18 cellular contexts compared by ENCODE assay signal in genomic region chr14:59595071-59595470, GRCh38. TPM values are rescaled to one million over a fixed set of nuclear protein-coding genes. Genes with fewer than 3 reads are reported as not detected.
"Had no signal": no experiment of that assay in that cellular context is flagged by ENCODE, and none has a peak within 500 bp of the region (broad histone marks: within the 10 kb centered on the region; RNA-seq: fewer than 3 reads in every experiment).

No MANE protein-coding gene starts in this region.

- H3K4me3 Mint-ChIP-seq: activated B cell treated with CpG ODN at 0.5 μM for 24 hours; activated CD4-positive, alpha-beta T cell treated with anti-CD3 and anti-CD28 coated beads, Interleukin-2, amount 10 ng/mL, durations not matched to agents 7 days and 5 days; activated naive CD4-positive, alpha-beta T cell treated with anti-CD3 and anti-CD28 coated beads for 36 hours; activated T-cell treated with anti-CD3 and anti-CD28 coated beads, Interleukin-2, amount 50 U/mL, for 4 hours; effector memory CD8-positive, alpha-beta T cell; natural killer cell treated with Interleukin-12 subunit alpha and Interleukin-12 subunit beta and Interleukin-15 and Interleukin-18, amount 100 ng/mL, for 72 hours; stimulated activated naive B cell treated with anti-CD40 and anti-IgM and Interleukin-4, amounts not matched to agents 10 μg/mL and 1 μg/mL and 100 μg/mL, for 72 hours had no signal

- H3K27ac Mint-ChIP-seq: activated B cell treated with CpG ODN at 0.5 μM for 24 hours; activated CD4-positive, alpha-beta T cell treated with anti-CD3 and anti-CD28 coated beads, Interleukin-2, amount 10 ng/mL, durations not matched to agents 7 days and 5 days; activated naive CD4-positive, alpha-beta T cell treated with anti-CD3 and anti-CD28 coated beads for 36 hours; effector memory CD8-positive, alpha-beta T cell; natural killer cell treated with Interleukin-12 subunit alpha and Interleukin-12 subunit beta and Interleukin-15 and Interleukin-18, amount 100 ng/mL, for 72 hours; stimulated activated naive B cell treated with anti-CD40 and anti-IgM and Interleukin-4, amounts not matched to agents 10 μg/mL and 1 μg/mL and 100 μg/mL, for 72 hours had no signal

- ATAC-seq: activated T-cell treated with anti-CD3 and anti-CD28 coated beads, Interleukin-2, amount 50 U/mL, for 4 hours; body of pancreas; effector memory CD8-positive, alpha-beta T cell; lower lobe of right lung; natural killer cell treated with Interleukin-12 subunit alpha and Interleukin-12 subunit beta and Interleukin-15 and Interleukin-18, amount 100 ng/mL, for 72 hours; pancreas; stimulated activated naive B cell treated with anti-CD40 and anti-IgM and Interleukin-4, amounts not matched to agents 10 μg/mL and 1 μg/mL and 100 μg/mL, for 72 hours had no signal

- H3K4me1 ChIP-seq: body of pancreas, esophagus squamous epithelium, lower lobe of right lung, pancreas, sigmoid colon had no signal

- H3K4me1 Mint-ChIP-seq: activated B cell treated with CpG ODN at 0.5 μM for 24 hours; activated CD4-positive, alpha-beta T cell treated with anti-CD3 and anti-CD28 coated beads, Interleukin-2, amount 10 ng/mL, durations not matched to agents 7 days and 5 days; stimulated activated naive B cell treated with anti-CD40 and anti-IgM and Interleukin-4, amounts not matched to agents 10 μg/mL and 1 μg/mL and 100 μg/mL, for 72 hours had no signal

- H3K4me3 ChIP-seq: body of pancreas, esophagus squamous epithelium, lower lobe of right lung, pancreas, sigmoid colon had no signal

- FAIRE-seq: pancreas had no signal

- DNase-seq: activated B cell treated with CpG ODN at 0.5 μM for 24 hours; activated CD4-positive, alpha-beta T cell treated with anti-CD3 and anti-CD28 coated beads, Interleukin-2, amount 10 ng/mL, durations not matched to agents 7 days and 5 days; activated CD8-positive, alpha-beta memory T cell treated with anti-CD3 and anti-CD28 coated beads, Interleukin-2, amount 50 U/mL, for 4 hours; activated naive CD4-positive, alpha-beta T cell treated with anti-CD3 and anti-CD28 coated beads for 36 hours; activated T-cell treated with anti-CD3 and anti-CD28 coated beads, Interleukin-2, amount 50 U/mL, for 4 hours; effector memory CD8-positive, alpha-beta T cell; esophagus squamous epithelium; lower lobe of right lung; pancreas; sigmoid colon; stimulated activated naive B cell treated with anti-CD40 and anti-IgM and Interleukin-4, amounts not matched to agents 10 μg/mL and 1 μg/mL and 100 μg/mL, for 72 hours had no signal

- H3K36me3 Mint-ChIP-seq: natural killer cell treated with Interleukin-12 subunit alpha and Interleukin-12 subunit beta and Interleukin-15 and Interleukin-18, amount 100 ng/mL, for 72 hours; stimulated activated naive B cell treated with anti-CD40 and anti-IgM and Interleukin-4, amounts not matched to agents 10 μg/mL and 1 μg/mL and 100 μg/mL, for 72 hours had no signal

- H3K27ac ChIP-seq: body of pancreas, esophagus squamous epithelium, lower lobe of right lung, neutrophil, pancreas, sigmoid colon had no signal

- H3K9me3 ChIP-seq: body of pancreas, esophagus squamous epithelium, lower lobe of right lung, neutrophil, pancreas, sigmoid colon had no signal

- H3K27me3 ChIP-seq: body of pancreas, esophagus squamous epithelium, neutrophil, pancreas, sigmoid colon had no signal

- H3K36me3 ChIP-seq: esophagus squamous epithelium, lower lobe of right lung, neutrophil, pancreas, sigmoid colon had no signal

RNA-seq across cellular contexts. Expression of gene CCDC175, which starts 18.5 kb away (rescaled TPM):
- total RNA-seq: activated B cell treated with CpG ODN at 0.5 μM for 24 hours; activated CD4-positive, alpha-beta T cell treated with anti-CD3 and anti-CD28 coated beads, Interleukin-2, amount 10 ng/mL, durations not matched to agents 7 days and 5 days; activated naive CD4-positive, alpha-beta T cell treated with anti-CD3 and anti-CD28 coated beads for 36 hours; activated T-cell treated with anti-CD3 and anti-CD28 coated beads, Interleukin-2, amount 50 U/mL, for 4 hours; body of pancreas; cardiac septum; dermis microvascular lymphatic vessel endothelial cell; esophagus squamous epithelium; natural killer cell treated with Interleukin-12 subunit alpha and Interleukin-12 subunit beta and Interleukin-15 and Interleukin-18, amount 100 ng/mL, for 72 hours; pancreas; sigmoid colon; ureter had no signal
- polyA plus RNA-seq: pancreas, sigmoid colon, thymus had no signal
